In the genomic region with DNA sequence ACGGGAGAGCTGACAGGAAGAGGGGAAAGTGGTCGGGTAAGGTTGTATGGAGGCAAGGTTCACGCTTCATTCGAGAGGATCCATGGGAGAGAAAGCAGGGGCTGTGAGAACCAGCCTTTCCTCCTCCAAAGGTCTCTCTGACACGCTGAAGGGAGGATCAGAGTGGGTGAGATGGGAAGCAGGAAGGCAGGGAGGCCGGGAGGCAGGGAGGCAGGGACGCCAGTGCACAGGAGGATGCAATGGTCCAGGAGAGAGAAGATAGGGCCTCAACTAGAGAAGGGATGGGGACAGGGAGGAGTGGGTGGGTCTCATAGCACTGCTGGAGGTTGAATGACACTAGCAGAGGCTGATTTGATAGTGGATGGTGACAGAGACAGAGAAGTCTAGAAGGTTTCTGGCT, we compare ENCODE assay signal across 17 cellular contexts. TPM values are rescaled to one million over a fixed set of nuclear protein-coding genes. Genes with fewer than 3 reads are reported as not detected.
A peak's percentile ranks its signal among the peaks of the same experiment; 100 is the strongest.
DNase-seq lines count a peak whose midpoint lies in the region; ATAC-seq and TF ChIP-seq lines count a peak whose summit lies in the region.
"Had no signal": no experiment of that assay in that cellular context is flagged by ENCODE, and none has a peak within 500 bp of the region (broad histone marks: within the 10 kb centered on the region; RNA-seq: fewer than 3 reads in every experiment).

No MANE protein-coding gene starts in this region.

- H3K23ac ChIP-seq in mesendoderm (ENCODE audit: low read length) (no peak overlapping the region), mesenchymal stem cell (ENCODE audit: low read length in 2 of 2) (no peak overlapping the region)

- no peak for TF ChIP-seq POLR2A in spleen (IDR thresholded peaks at IDR 0.05)

- CTCF ChIA-PET in A673 (lab: Charles Lee) = no interaction called here

- H3K27ac ChIP-seq in A673 (ENCODE audit: low read depth, low read length, poor library complexity, severe bottlenecking) (peak overlapping the region; percentile 80), caudate nucleus (ENCODE audit: low read depth, low read length) (peak overlapping the region; percentile 29), mesendoderm (ENCODE audit: low read depth, low read length) (no peak overlapping the region), spleen (peak overlapping the region in 6 of 8 donors; percentile 32 to 66 (median 50)), mesenchymal stem cell (ENCODE audit: low read length, poor library complexity, severe bottlenecking) (no peak overlapping the region)
- H3K27ac ChIP-seq: KMS-11 had no signal

- H3K4me3 ChIP-seq in A673 (ENCODE audit: low read depth, low read length, poor library complexity, severe bottlenecking) = no peak overlapping the region
- no peak overlapping the region for H3K4me3 ChIP-seq in mesendoderm (ENCODE audit: low read length)
- H3K4me3 ChIP-seq in spleen = no peak overlapping the region
- no peak overlapping the region for H3K4me3 ChIP-seq in mesenchymal stem cell (ENCODE audit: insufficient read depth in 1 of 2, low read depth in 1 of 2, low read length in 2 of 2)

- DNase-seq in A673 (ENCODE audit: low spot score) (no peak), caudate nucleus (lab: John Stamatoyannopoulos, UW) (no peak), mesendoderm (no peak), spleen (no peak), NOMO-1 treated with DMSO at 0.1 percent for 48 hours (lab: John Stamatoyannopoulos, UW; ENCODE audit: unreplicated experiment) (no peak), mesenchymal stem cell (no peak)
- no peak for DNase-seq in stimulated activated naive CD8-positive, alpha-beta T cell treated with anti-CD3 and anti-CD28 coated beads, Interleukin-15, amount 100 ng/mL, for 72 hours
- DNase-seq: HFFc6, IMR-90, NCI-H1092 treated with DMSO at 0.1 percent for 48 hours, NCI-H1436 treated with DMSO at 0.1 percent for 48 hours, NCI-H1930, NCI-H2227 treated with DMSO at 0.1 percent for 48 hours, NCI-H510A had no signal

- H3K4ac ChIP-seq in mesendoderm (ENCODE audit: low read depth, low read length) (no peak overlapping the region), mesenchymal stem cell (ENCODE audit: low read depth in 1 of 2, low read length in 2 of 2) (no peak overlapping the region)

- H2AK5ac ChIP-seq in mesendoderm (ENCODE audit: low read length) = no peak overlapping the region
- H2AK5ac ChIP-seq in mesenchymal stem cell (ENCODE audit: low read length, severe bottlenecking) = no peak overlapping the region

- H3K9me3 ChIP-seq in A673 (ENCODE audit: low read depth, low read length, poor library complexity, severe bottlenecking) (no peaks in the 10 kb centered on the region), spleen (no peaks in the 10 kb centered on the region), mesenchymal stem cell (ENCODE audit: control insufficient read depth, low read length) (no peaks in the 10 kb centered on the region)

- H3K27ac Mint-ChIP-seq in stimulated activated naive CD8-positive, alpha-beta T cell treated with anti-CD3 and anti-CD28 coated beads, Interleukin-15, amount 100 ng/mL, for 72 hours = no peak overlapping the region
- H3K27ac Mint-ChIP-seq: H9, HFFc6 had no signal

- no peaks in the 10 kb centered on the region for H3K9me3 Mint-ChIP-seq in stimulated activated naive CD8-positive, alpha-beta T cell treated with anti-CD3 and anti-CD28 coated beads, Interleukin-15, amount 100 ng/mL, for 72 hours
- H3K9me3 Mint-ChIP-seq: H9, HFFc6 had no signal

- no peak overlapping the region for H3K4me3 Mint-ChIP-seq in stimulated activated naive CD8-positive, alpha-beta T cell treated with anti-CD3 and anti-CD28 coated beads, Interleukin-15, amount 100 ng/mL, for 72 hours
- H3K4me3 Mint-ChIP-seq: H9, HFFc6 had no signal

- no TSS peak for BruUV-seq in A673 (replicated peaks; lab: Mats Ljungman, UMichigan)

- H3K4me1 Mint-ChIP-seq in stimulated activated naive CD8-positive, alpha-beta T cell treated with anti-CD3 and anti-CD28 coated beads, Interleukin-15, amount 100 ng/mL, for 72 hours = peaks cover 25% of the 10 kb centered on the region

- TF ChIP-seq CTCF in A673 (conservative IDR thresholded peaks at IDR 0.05; ENCODE audit: low read depth, low read length) = no peak
- no peak for TF ChIP-seq CTCF in spleen (IDR thresholded peaks at IDR 0.05 in 8 of 11, conservative IDR thresholded peaks at IDR 0.05 in 3 of 11)

- H3K4me2 ChIP-seq in mesendoderm (ENCODE audit: low read length) = no peak overlapping the region
- no peak overlapping the region for H3K4me2 ChIP-seq in mesenchymal stem cell (ENCODE audit: low read length, poor library complexity, severe bottlenecking)
- H3K4me2 ChIP-seq: KMS-11 had no signal

- no peaks in the 10 kb centered on the region for H3K27me3 ChIP-seq in A673 (replicated peaks; ENCODE audit: insufficient read depth, low read depth, low read length, poor library complexity)
- H3K27me3 ChIP-seq in mesendoderm (ENCODE audit: insufficient read depth, low read length, poor library complexity) = no peaks in the 10 kb centered on the region
- peaks cover 0 to 8% (median 0%) of the 10 kb centered on the region in 7 donors for H3K27me3 ChIP-seq in spleen (replicated peaks in 1 of 7)
- H3K27me3 ChIP-seq in mesenchymal stem cell (ENCODE audit: control insufficient read depth in 1 of 2, insufficient read depth in 1 of 2, low read length in 2 of 2) = peaks cover 47 to 60% of the 10 kb centered on the region in 2 experiments

- H3K4me1 ChIP-seq in A673 (ENCODE audit: insufficient read depth, low read length, poor library complexity, severe bottlenecking) (peaks cover 42% of the 10 kb centered on the region), mesendoderm (ENCODE audit: control insufficient read depth, low read depth, low read length) (peaks cover 12% of the 10 kb centered on the region), spleen (peaks cover 30 to 89% (median 51%) of the 10 kb centered on the region in 6 donors), mesenchymal stem cell (ENCODE audit: control insufficient read depth, insufficient read depth, low read depth, low read length) (peaks cover 10% of the 10 kb centered on the region)

- H4K91ac ChIP-seq in mesenchymal stem cell (ENCODE audit: low read length) = no peak overlapping the region

- H3K79me2 ChIP-seq in mesendoderm (ENCODE audit: control insufficient read depth, insufficient read depth, low read length) = no peaks in the 10 kb centered on the region

- H3K14ac ChIP-seq in mesenchymal stem cell (ENCODE audit: low read length in 2 of 2) = peak overlapping the region in 1 of 2 experiments; percentile 74

- H2AFZ ChIP-seq in mesenchymal stem cell (ENCODE audit: low read depth, low read length) = no peak overlapping the region

- WGBS in mesendoderm (ENCODE audit: extremely low coverage, insufficient coverage, low lambda C conversion rate) = no CpG with 5 or more reads among the region's 7 CpGs
- 68 to 85% (median 70%) methylated on average over 7 of the region's 7 CpGs for WGBS in spleen, 5 donors
- 84% methylated on average over 7 of the region's 7 CpGs for WGBS in mesenchymal stem cell

- H3K36me3 ChIP-seq in A673 (ENCODE audit: insufficient read depth, low read length, poor library complexity, severe bottlenecking) (no peaks in the 10 kb centered on the region), mesendoderm (ENCODE audit: control insufficient read depth, insufficient read depth, low read length) (no peaks in the 10 kb centered on the region), spleen (peaks cover 0 to 34% (median 0%) of the 10 kb centered on the region in 6 donors), mesenchymal stem cell (ENCODE audit: control insufficient read depth in 1 of 2, insufficient read depth in 2 of 2, low read depth in 1 of 2, low read length in 2 of 2) (no peaks in the 10 kb centered on the region)

- peak overlapping the region; percentile 44 for H3K56ac ChIP-seq in mesendoderm (ENCODE audit: low read length)

- H4K8ac ChIP-seq in mesendoderm (ENCODE audit: low read depth, low read length) (no peak overlapping the region), mesenchymal stem cell (ENCODE audit: low read length) (no peak overlapping the region)

- H3K27me3 Mint-ChIP-seq in stimulated activated naive CD8-positive, alpha-beta T cell treated with anti-CD3 and anti-CD28 coated beads, Interleukin-15, amount 100 ng/mL, for 72 hours = no peaks in the 10 kb centered on the region

- H2BK15ac ChIP-seq in mesendoderm (replicated peaks; ENCODE audit: low read depth) (no peak overlapping the region), mesenchymal stem cell (ENCODE audit: low read depth, poor library complexity, severe bottlenecking) (no peak overlapping the region)

- H2BK5ac ChIP-seq in mesendoderm (ENCODE audit: low read length) = no peak overlapping the region
- no peak overlapping the region for H2BK5ac ChIP-seq in mesenchymal stem cell (ENCODE audit: low read depth, low read length, poor library complexity, severe bottlenecking)

- H3K79me1 ChIP-seq in mesendoderm (ENCODE audit: low read length) (no peaks in the 10 kb centered on the region), mesenchymal stem cell (replicated peaks; ENCODE audit: low read length, poor library complexity, severe bottlenecking) (no peaks in the 10 kb centered on the region)

- H3K9ac ChIP-seq in mesendoderm (ENCODE audit: low read length) (no peak overlapping the region), mesenchymal stem cell (ENCODE audit: low read length) (no peak overlapping the region)
- H3K9ac ChIP-seq: KMS-11 had no signal

- POLR2A ChIA-PET in A673 (lab: Charles Lee; ENCODE audit: low non-redundant PET) = no interaction called here

- no peak for ATAC-seq in stimulated activated naive CD8-positive, alpha-beta T cell treated with anti-CD3 and anti-CD28 coated beads, Interleukin-15, amount 100 ng/mL, for 72 hours
- ATAC-seq: SK-N-SH treated with all-trans-retinoic acid at 6 μM for 48 hours had no signal

- intact Hi-C loops in A673 (cut with micrococcal nuclease; ENCODE audit: unreplicated experiment) (no loop called here), spleen (cut with DNase I; ENCODE audit: low total_unique reads) (no loop called here)

- H2BK120ac ChIP-seq in mesendoderm (ENCODE audit: low read depth, low read length) (no peak overlapping the region), mesenchymal stem cell (ENCODE audit: low read depth, low read length) (no peak overlapping the region)

- no peak overlapping the region for H2BK12ac ChIP-seq in mesenchymal stem cell (ENCODE audit: low read length in 2 of 2)

- H3K18ac ChIP-seq in mesendoderm (ENCODE audit: low read length) = no peak overlapping the region
- no peak overlapping the region for H3K18ac ChIP-seq in mesenchymal stem cell (ENCODE audit: low read depth in 1 of 2, low read length in 2 of 2)

- no peak overlapping the region for H4K5ac ChIP-seq in mesendoderm (ENCODE audit: low read length)

RNA-seq across cellular contexts. Expression of gene PIMREG, which starts 54.1 kb away (rescaled TPM):
- 90.5 and 107 TPM in 2 replicates for total RNA-seq in A673 (2021)
- polyA plus RNA-seq in mesendoderm (2013, experiment 1 of 2) = 52.3 TPM
- polyA plus RNA-seq in mesendoderm (2013, experiment 2 of 2) = 51.2 TPM
- 10 to 100 TPM in 1 of 7 donors, 1 to 10 TPM in 6; 1.8 to 11.6 (median 3.9) TPM for total RNA-seq in spleen
- polyA plus RNA-seq in spleen = 1 to 10 TPM; 1.3 to 4.0 (median 1.6) TPM
- polyA plus RNA-seq in mesenchymal stem cell (2013, experiment 1 of 2) = 3.9 TPM
- polyA plus RNA-seq in mesenchymal stem cell (2013, experiment 2 of 2) = 3.5 TPM

RNA-seq across cellular contexts. Expression of gene PITPNM3, which starts 58.0 kb away (rescaled TPM):
- total RNA-seq in A673 (2021) (0.71 and 1.9 TPM in 2 replicates), spleen (100 to 1,000 TPM in 6 of 7 donors, 10 to 100 TPM in 1; 51.9 to 215 (median 140) TPM)
- 0.42 TPM for polyA plus RNA-seq in mesendoderm (2013, experiment 1 of 2)
- 0.31 TPM for polyA plus RNA-seq in mesendoderm (2013, experiment 2 of 2)
- 10 to 100 TPM in 1 of 3 donors, 1 to 10 TPM in 2; 5.4 to 63.3 (median 9.1) TPM for polyA plus RNA-seq in spleen
- 0.26 TPM for polyA plus RNA-seq in mesenchymal stem cell (2013, experiment 1 of 2)
- polyA plus RNA-seq in mesenchymal stem cell (2013, experiment 2 of 2) = 0.25 TPM

Comparison
In these comparisons a context has a peak if more than half of its experiments do, and no peak if none do; other contexts are left out.
1. H3K27ac ChIP-seq: peak in A673 (single experiment), caudate nucleus (single experiment) and spleen (6 of 8); none in mesendoderm (single experiment) and mesenchymal stem cell (single experiment).
2. RNA of gene PITPNM3, which starts 58.0 kb away (total RNA-seq): 51.9 to 215 TPM in spleen; 0.71 to 1.9 TPM in A673; every median in the first group is over 10 times any median in the second.